Comparison of ENCODE assay signal across 25 cellular contexts in genomic region chr6:8462169-8462568, GRCh38. TPM values are rescaled to one million over a fixed set of nuclear protein-coding genes. Genes with fewer than 3 reads are reported as not detected.
DNase-seq lines count a peak whose midpoint lies in the region; ATAC-seq and TF ChIP-seq lines count a peak whose summit lies in the region.
"Had no signal": no experiment of that assay in that cellular context is flagged by ENCODE, and none has a peak within 500 bp of the region (broad histone marks: within the 10 kb centered on the region; RNA-seq: fewer than 3 reads in every experiment).

No MANE protein-coding gene starts in this region.

- DNase-seq in Right ventricle myocardium superior: no peak
- no peak for DNase-seq in right atrium auricular region (ENCODE audit: low spot score)
- DNase-seq in choroid plexus epithelial cell (ENCODE audit: low read depth): no peak
- DNase-seq in amygdala (lab: John Stamatoyannopoulos, UW): no peak
- DNase-seq in ovary: no peak
- DNase-seq in NCI-H2029 (lab: John Stamatoyannopoulos, UW): no peak
- DNase-seq: activated CD4-positive, alpha-beta T cell treated with anti-CD3 and anti-CD28 coated beads, Interleukin-2, amount 50 U/mL, for 4 hours; activated CD4-positive, CD25-positive, alpha-beta regulatory T cell; activated CD8-positive, alpha-beta memory T cell treated with anti-CD3 and anti-CD28 coated beads, Interleukin-2, amount 50 U/mL, for 4 hours; activated naive CD8-positive, alpha-beta T cell treated with anti-CD3 and anti-CD28 coated beads for 36 hours; Caco-2; central memory CD4-positive, alpha-beta T cell; dermis blood vessel endothelial cell; KBM-7; kidney; mammary epithelial cell; NCI-H1694 treated with DMSO at 0.1 percent for 48 hours; posterior cingulate gyrus; SHP77; upper lobe of left lung had no signal

- no peak for TF ChIP-seq CTCF in right atrium auricular region (IDR thresholded peaks at IDR 0.05)
- TF ChIP-seq CTCF in Loucy (conservative IDR thresholded peaks at IDR 0.05; ENCODE audit: low read length): peak; percentile 43
- peak; percentile 15 for TF ChIP-seq CTCF in choroid plexus epithelial cell (conservative IDR thresholded peaks at IDR 0.05; ENCODE audit: low read depth, low read length)
- TF ChIP-seq CTCF in ovary (IDR thresholded peaks at IDR 0.05): no peak

- H3K36me3 ChIP-seq in right atrium auricular region: no peaks in the 10 kb centered on the region
- H3K36me3 ChIP-seq in Loucy (ENCODE audit: insufficient read depth, low read length): no peaks in the 10 kb centered on the region
- H3K36me3 ChIP-seq in ovary: no peaks in the 10 kb centered on the region
- H3K36me3 ChIP-seq: BLaER1, neural progenitor cell, upper lobe of left lung had no signal

- H3K9me3 ChIP-seq in right atrium auricular region (peaks cover 0 to 3% of the 10 kb centered on the region in 2 donors), Loucy (ENCODE audit: insufficient read depth, low read depth, low read length) (no peaks in the 10 kb centered on the region), ovary (no peaks in the 10 kb centered on the region)
- H3K9me3 ChIP-seq: A549, BLaER1, upper lobe of left lung had no signal

- H2AFZ ChIP-seq in Loucy (ENCODE audit: low read length): no peak overlapping the region
- H2AFZ ChIP-seq: neural progenitor cell had no signal

- no peak overlapping the region for H3K4me3 ChIP-seq in right atrium auricular region
- H3K4me3 ChIP-seq in Loucy (ENCODE audit: low read length, poor library complexity, severe bottlenecking): no peak overlapping the region
- H3K4me3 ChIP-seq in choroid plexus epithelial cell (ENCODE audit: low read depth, low read length): no peak overlapping the region
- H3K4me3 ChIP-seq in ovary: no peak overlapping the region
- H3K4me3 ChIP-seq: A549, BLaER1, neural progenitor cell, upper lobe of left lung had no signal

- intact Hi-C loops in Right ventricle myocardium superior (cut with DNase I): no loop called here
- intact Hi-C loops in ovary (cut with DNase I): no loop called here

- H3F3A ChIP-seq in Loucy (ENCODE audit: low read depth): no peaks in the 10 kb centered on the region

- no peaks in the 10 kb centered on the region for H3K27me3 ChIP-seq in right atrium auricular region
- no peaks in the 10 kb centered on the region for H3K27me3 ChIP-seq in Loucy (ENCODE audit: insufficient read depth, low read length, poor library complexity, severe bottlenecking)
- no peaks in the 10 kb centered on the region for H3K27me3 ChIP-seq in ovary
- H3K27me3 ChIP-seq: BLaER1, neural progenitor cell, upper lobe of left lung had no signal

- H3K4me1 ChIP-seq in right atrium auricular region (no peaks in the 10 kb centered on the region), Loucy (ENCODE audit: insufficient read depth, low read length, poor library complexity, severe bottlenecking) (no peaks in the 10 kb centered on the region), ovary (ENCODE audit: insufficient read depth) (no peaks in the 10 kb centered on the region)
- H3K4me1 ChIP-seq: A549, BLaER1, upper lobe of left lung had no signal

- no peaks in the 10 kb centered on the region for H3K79me2 ChIP-seq in Loucy (ENCODE audit: insufficient read depth, low read length)

- no peak for TF ChIP-seq EP300 in ovary (IDR thresholded peaks at IDR 0.05)

- ATAC-seq in Right ventricle myocardium superior (ENCODE audit: poor library complexity): peak; percentile 96
- ATAC-seq in GM19467 (IDR thresholded peaks at IDR 0.05; ENCODE audit: unreplicated experiment): no peak
- ATAC-seq: A549 had no signal

- no peak overlapping the region for H3K27ac ChIP-seq in right atrium auricular region
- no peak overlapping the region for H3K27ac ChIP-seq in ovary
- H3K27ac ChIP-seq: A549, BLaER1, neural progenitor cell, upper lobe of left lung had no signal

- H3K9me2 ChIP-seq in Loucy (replicated peaks; ENCODE audit: low read depth, low read length): no peaks in the 10 kb centered on the region

- H3K4me2 ChIP-seq in Loucy (ENCODE audit: low read depth, low read length, poor library complexity, severe bottlenecking): no peak overlapping the region
- H3K4me2 ChIP-seq: A549, BLaER1, neural progenitor cell had no signal

- 93 to 96% (median 93%) methylated on average over 3 of the region's 3 CpGs for WGBS in ovary, 3 donors

- H4K20me1 ChIP-seq in Loucy (ENCODE audit: insufficient read depth, low read length, poor library complexity, severe bottlenecking): no peaks in the 10 kb centered on the region
- H4K20me1 ChIP-seq: BLaER1 had no signal

- no peak for TF ChIP-seq POLR2A in ovary (IDR thresholded peaks at IDR 0.05)

- H3K9ac ChIP-seq in Loucy (ENCODE audit: low read depth, low read length, poor library complexity, severe bottlenecking): no peak overlapping the region
- H3K9ac ChIP-seq: BLaER1, neural progenitor cell had no signal

RNA-seq across cellular contexts. Expression of gene SLC35B3, which starts 26.8 kb away (rescaled TPM):
- total RNA-seq in Right ventricle myocardium superior: 6.7 TPM
- 1 to 10 TPM; 5.6 to 6.0 TPM for total RNA-seq in right atrium auricular region
- 10 to 100 TPM in 3 of 7 donors, 1 to 10 TPM in 4; 4.6 to 13.8 (median 9.9) TPM for total RNA-seq in ovary
- 10 to 100 TPM in 1 of 2 donors, 1 to 10 TPM in 1; 9.3 to 15.5 TPM for polyA plus RNA-seq in ovary

Comparison
In these comparisons a context has a peak if more than half of its experiments do, and no peak if none do; other contexts are left out.
1. CTCF ChIP-seq: peak in Loucy (single experiment) and choroid plexus epithelial cell (single experiment); none in right atrium auricular region (0 of 2) and ovary (0 of 3).